12 cellular contexts compared by ENCODE assay signal in the genomic region with DNA sequence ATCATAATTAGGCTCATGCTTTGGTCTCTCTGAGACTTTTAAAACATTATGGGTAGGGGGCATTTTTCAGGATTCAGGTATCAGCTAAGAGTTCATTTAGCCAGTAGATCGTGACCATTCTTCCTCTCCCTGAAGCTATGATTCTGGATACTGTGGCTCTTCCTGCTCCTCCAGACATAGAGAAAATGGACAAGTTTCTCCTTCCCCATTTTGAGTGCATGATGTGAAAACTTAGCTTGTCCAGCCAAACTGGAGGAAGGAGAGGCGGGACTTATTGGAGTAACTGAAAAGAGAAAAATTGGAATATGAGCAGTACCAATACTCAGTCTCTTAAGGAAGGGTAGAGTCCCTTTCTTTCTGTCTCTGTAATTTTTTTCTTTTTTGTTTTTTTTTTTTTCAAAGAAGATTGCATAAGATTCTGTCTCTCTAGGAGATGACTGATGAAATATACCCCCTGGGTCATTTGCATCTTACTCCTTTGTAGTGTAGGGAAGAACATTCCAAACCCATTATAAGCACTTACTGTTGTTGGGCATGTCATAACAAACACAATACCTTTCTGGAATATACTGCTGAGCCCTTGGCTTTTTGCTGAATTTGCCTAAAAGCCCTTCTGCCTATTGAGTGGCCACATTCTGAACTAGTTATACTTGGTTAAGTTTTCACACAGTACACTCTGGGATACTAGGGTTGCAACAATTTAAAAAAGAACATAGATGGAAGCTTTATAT.
DNase-seq lines count a peak whose midpoint lies in the region; ATAC-seq and TF ChIP-seq lines count a peak whose summit lies in the region.
"Had no signal": no experiment of that assay in that cellular context is flagged by ENCODE, and none has a peak within 500 bp of the region (broad histone marks: within the 10 kb centered on the region; RNA-seq: fewer than 3 reads in every experiment).

No MANE protein-coding gene starts in this region.

- CTCF ChIA-PET in activated CD8-positive, alpha-beta T cell treated with anti-CD3 and anti-CD28 coated beads for 36 hours (lab: Charles Lee) = interaction anchor here (1.9 kb wide), 1 partner anchor 934 kb away, joined by 14 read pairs; no protein-coding TSS in a partner anchor
- CTCF ChIA-PET in Calu3 (lab: Charles Lee) = interaction anchor here (0.7 to 1.5 kb wide), 2 partner anchors 10 to 61 kb away, joined by 3 to 4 read pairs; no protein-coding TSS in a partner anchor

- no TSS peak for BruUV-seq in Calu3 (replicated peaks; lab: Mats Ljungman, UMichigan)

- H3K36me3 ChIP-seq in ascending aorta (no peaks in the 10 kb centered on the region), upper lobe of right lung (no peaks in the 10 kb centered on the region)
- H3K36me3 ChIP-seq: BLaER1 had no signal

- H3K9me3 Mint-ChIP-seq in activated CD8-positive, alpha-beta T cell treated with anti-CD3 and anti-CD28 coated beads for 36 hours = peaks cover 3% of the 10 kb centered on the region
- H3K9me3 Mint-ChIP-seq in activated naive CD8-positive, alpha-beta T cell treated with anti-CD3 and anti-CD28 coated beads for 36 hours = peaks cover 1% of the 10 kb centered on the region
- no peaks in the 10 kb centered on the region for H3K9me3 Mint-ChIP-seq in Calu3 (ENCODE audit: low read depth, unreplicated experiment)
- H3K9me3 Mint-ChIP-seq: nephron had no signal

- H3K4me1 ChIP-seq in ascending aorta (peaks cover 13 to 17% of the 10 kb centered on the region in 2 donors), upper lobe of right lung (peaks cover 17% of the 10 kb centered on the region)

- POLR2A ChIA-PET in activated CD8-positive, alpha-beta T cell treated with anti-CD3 and anti-CD28 coated beads for 36 hours (lab: Charles Lee) = no interaction called here

- H3K4me1 Mint-ChIP-seq in activated CD8-positive, alpha-beta T cell treated with anti-CD3 and anti-CD28 coated beads for 36 hours (ENCODE audit: low read depth) = peaks cover 15% of the 10 kb centered on the region
- peaks cover 12% of the 10 kb centered on the region for H3K4me1 Mint-ChIP-seq in activated naive CD8-positive, alpha-beta T cell treated with anti-CD3 and anti-CD28 coated beads for 36 hours
- peaks cover 12% of the 10 kb centered on the region for H3K4me1 Mint-ChIP-seq in Calu3 (ENCODE audit: low read depth, unreplicated experiment)

- no peaks in the 10 kb centered on the region for H3K27me3 Mint-ChIP-seq in activated CD8-positive, alpha-beta T cell treated with anti-CD3 and anti-CD28 coated beads for 36 hours
- H3K27me3 Mint-ChIP-seq in activated naive CD8-positive, alpha-beta T cell treated with anti-CD3 and anti-CD28 coated beads for 36 hours = no peaks in the 10 kb centered on the region
- no peaks in the 10 kb centered on the region for H3K27me3 Mint-ChIP-seq in Calu3 (ENCODE audit: unreplicated experiment)

- no peaks in the 10 kb centered on the region for H3K9me3 ChIP-seq in ascending aorta
- no peaks in the 10 kb centered on the region for H3K9me3 ChIP-seq in upper lobe of right lung
- H3K9me3 ChIP-seq: BLaER1 had no signal

- no peak overlapping the region for H3K27ac Mint-ChIP-seq in activated CD8-positive, alpha-beta T cell treated with anti-CD3 and anti-CD28 coated beads for 36 hours
- no peak overlapping the region for H3K27ac Mint-ChIP-seq in activated naive CD8-positive, alpha-beta T cell treated with anti-CD3 and anti-CD28 coated beads for 36 hours
- no peak overlapping the region for H3K27ac Mint-ChIP-seq in Calu3 (ENCODE audit: unreplicated experiment)
- H3K27ac Mint-ChIP-seq: nephron had no signal

- H3K36me3 Mint-ChIP-seq in activated CD8-positive, alpha-beta T cell treated with anti-CD3 and anti-CD28 coated beads for 36 hours (ENCODE audit: low read depth) = no peaks in the 10 kb centered on the region
- H3K36me3 Mint-ChIP-seq in activated naive CD8-positive, alpha-beta T cell treated with anti-CD3 and anti-CD28 coated beads for 36 hours = peaks cover 7% of the 10 kb centered on the region
- H3K36me3 Mint-ChIP-seq in Calu3 (ENCODE audit: insufficient read depth, unreplicated experiment) = no peaks in the 10 kb centered on the region

- H3K27ac ChIP-seq in ascending aorta = peak overlapping the region; percentile 9 to 34
- no peak overlapping the region for H3K27ac ChIP-seq in upper lobe of right lung
- H3K27ac ChIP-seq: BLaER1 had no signal

- ATAC-seq in Right ventricle myocardium superior (ENCODE audit: poor library complexity) = peak; percentile 55
- ATAC-seq in upper lobe of right lung = peak; percentile 58
- ATAC-seq in activated CD8-positive, alpha-beta T cell treated with anti-CD3 and anti-CD28 coated beads for 36 hours = no peak

- intact Hi-C loops in Right ventricle myocardium superior (cut with DNase I) (no loop called here), cardiac septum (cut with DNase I) (no loop called here), ascending aorta (cut with DNase I) (no loop called here), upper lobe of right lung (cut with DNase I) (no loop called here), Calu3 (cut with micrococcal nuclease; ENCODE audit: unreplicated experiment) (no loop called here)
- intact Hi-C loops in activated CD8-positive, alpha-beta T cell treated with anti-CD3 and anti-CD28 coated beads for 36 hours (cut with micrococcal nuclease) = no loop called here

- no peak overlapping the region for H3K4me3 Mint-ChIP-seq in activated CD8-positive, alpha-beta T cell treated with anti-CD3 and anti-CD28 coated beads for 36 hours
- no peak overlapping the region for H3K4me3 Mint-ChIP-seq in activated naive CD8-positive, alpha-beta T cell treated with anti-CD3 and anti-CD28 coated beads for 36 hours
- H3K4me3 Mint-ChIP-seq in Calu3 (ENCODE audit: low read depth, unreplicated experiment) = no peak overlapping the region
- H3K4me3 Mint-ChIP-seq: nephron had no signal

- H3K4me3 ChIP-seq in ascending aorta (no peak overlapping the region), upper lobe of right lung (no peak overlapping the region)
- H3K4me3 ChIP-seq: BLaER1 had no signal

- no peaks in the 10 kb centered on the region for H3K27me3 ChIP-seq in ascending aorta
- no peaks in the 10 kb centered on the region for H3K27me3 ChIP-seq in upper lobe of right lung
- H3K27me3 ChIP-seq: BLaER1 had no signal

- DNase-seq in Right ventricle myocardium superior = no peak
- DNase-seq in cardiac septum (ENCODE audit: low spot score) = no peak
- DNase-seq in ascending aorta (ENCODE audit: low spot score in 2 of 2) = no peak
- peak; percentile 51 for DNase-seq in glomerular visceral epithelial cell (ENCODE audit: extremely low spot score)
- no peak for DNase-seq in upper lobe of right lung
- no peak for DNase-seq in activated CD8-positive, alpha-beta T cell treated with anti-CD3 and anti-CD28 coated beads for 36 hours
- DNase-seq in activated naive CD8-positive, alpha-beta T cell treated with anti-CD3 and anti-CD28 coated beads for 36 hours = no peak
- DNase-seq in Calu3 = no peak
- DNase-seq: activated naive CD4-positive, alpha-beta T cell treated with Interleukin-2 at 50 U/mL for 16 hours; NCI-H446 had no signal

- TF ChIP-seq CTCF in ascending aorta (IDR thresholded peaks at IDR 0.05) (no peak), upper lobe of right lung (IDR thresholded peaks at IDR 0.05) (no peak), Calu3 (IDR thresholded peaks at IDR 0.05; ENCODE audit: unreplicated experiment) (no peak)
- no peak for TF ChIP-seq CTCF in activated CD8-positive, alpha-beta T cell treated with anti-CD3 and anti-CD28 coated beads for 36 hours (IDR thresholded peaks at IDR 0.05)
